ENCODE assay signal across 9 cellular contexts in genomic region chr1:230979952-230980351, GRCh38. TPM values are rescaled to one million over a fixed set of nuclear protein-coding genes. Genes with fewer than 3 reads are reported as not detected.
DNase-seq lines count a peak whose midpoint lies in the region; ATAC-seq, FAIRE-seq and TF ChIP-seq lines count a peak whose summit lies in the region.
"Had no signal": no experiment of that assay in that cellular context is flagged by ENCODE, and none has a peak within 500 bp of the region (broad histone marks: within the 10 kb centered on the region; RNA-seq: fewer than 3 reads in every experiment).

No MANE protein-coding gene starts in this region.

- intact Hi-C loops in lower lobe of right lung (cut with DNase I): no loop called here

- no peak overlapping the region for H3K27ac Mint-ChIP-seq in astrocyte (ENCODE audit: unreplicated experiment)
- H3K27ac Mint-ChIP-seq in HFFc6: no peak overlapping the region

- peaks cover 33% of the 10 kb centered on the region for H3K79me2 ChIP-seq in astrocyte (ENCODE audit: insufficient read depth, low read length)

- H3K9ac ChIP-seq in HUES6 (ENCODE audit: low read length): no peak overlapping the region
- peak overlapping the region; percentile 85 for H3K9ac ChIP-seq in astrocyte (ENCODE audit: low read length)

- H3K4me1 Mint-ChIP-seq in astrocyte (ENCODE audit: low read depth, unreplicated experiment) (peaks cover 7% of the 10 kb centered on the region), HFFc6 (ENCODE audit: low read depth) (peaks cover 9% of the 10 kb centered on the region)

- H3K4me3 ChIP-seq in AG09309 (ENCODE audit: control insufficient read depth, low read depth, low read length) (peak overlapping the region; percentile 94), HUES6 (ENCODE audit: low read depth, low read length) (peak overlapping the region; percentile 72), astrocyte (ENCODE audit: insufficient read depth, low read depth, low read length) (peak overlapping the region; percentile 95), lower lobe of right lung (peak overlapping the region; percentile 73)

- no peak for DNase-seq in AG09309 (ENCODE audit: low read depth)
- DNase-seq in astrocyte (ENCODE audit: low read depth): no peak
- DNase-seq in lower lobe of right lung: no peak
- DNase-seq in HFFc6: no peak
- no peak for DNase-seq in activated effector memory CD4-positive, alpha-beta T cell treated with Interleukin-2 at 50 U/mL for 16 hours
- no peak for DNase-seq in NCI-H187 (lab: John Stamatoyannopoulos, UW)
- DNase-seq: DMS79 had no signal

- no peak overlapping the region for H2AFZ ChIP-seq in astrocyte (ENCODE audit: low read depth, low read length)

- no peak overlapping the region for H3K4me3 Mint-ChIP-seq in astrocyte (ENCODE audit: unreplicated experiment)
- H3K4me3 Mint-ChIP-seq in HFFc6: no peak overlapping the region; the same call in 1 of the 2 replicates

- H3K4me2 ChIP-seq in astrocyte (ENCODE audit: low read length): peak overlapping the region; percentile 95

- peaks cover 3% of the 10 kb centered on the region for H4K20me1 ChIP-seq in astrocyte (ENCODE audit: insufficient read depth, low read length)

- H3K27ac ChIP-seq in HUES6 (ENCODE audit: low read depth, low read length): no peak overlapping the region
- H3K27ac ChIP-seq in astrocyte (ENCODE audit: low read depth, low read length): no peak overlapping the region
- H3K27ac ChIP-seq in lower lobe of right lung: no peak overlapping the region

- no peaks in the 10 kb centered on the region for H3K27me3 Mint-ChIP-seq in astrocyte (ENCODE audit: low read depth, unreplicated experiment)
- H3K27me3 Mint-ChIP-seq in HFFc6 (ENCODE audit: insufficient read depth): no peaks in the 10 kb centered on the region

- H3K9me3 Mint-ChIP-seq in astrocyte (ENCODE audit: unreplicated experiment): no peaks in the 10 kb centered on the region
- H3K9me3 Mint-ChIP-seq in HFFc6: no peaks in the 10 kb centered on the region

- no peaks in the 10 kb centered on the region for H3K9me3 ChIP-seq in HUES6 (ENCODE audit: control insufficient read depth, insufficient read depth, low read depth, low read length)
- no peaks in the 10 kb centered on the region for H3K9me3 ChIP-seq in astrocyte (ENCODE audit: insufficient read depth, low read depth, low read length)
- no peaks in the 10 kb centered on the region for H3K9me3 ChIP-seq in lower lobe of right lung

- no peaks in the 10 kb centered on the region for H3K36me3 Mint-ChIP-seq in astrocyte (ENCODE audit: low read depth, unreplicated experiment)
- H3K36me3 Mint-ChIP-seq in HFFc6 (ENCODE audit: low read depth): peaks cover 7% of the 10 kb centered on the region

- H3K27me3 ChIP-seq in HUES6 (ENCODE audit: control insufficient read depth, insufficient read depth, low read length): peaks cover 61% of the 10 kb centered on the region
- H3K27me3 ChIP-seq in astrocyte (ENCODE audit: insufficient read depth, low read length): no peaks in the 10 kb centered on the region
- no peaks in the 10 kb centered on the region for H3K27me3 ChIP-seq in lower lobe of right lung (ENCODE audit: low read depth)

- H3K36me3 ChIP-seq in HUES6 (ENCODE audit: control insufficient read depth, insufficient read depth, low read length) (peaks cover 3% of the 10 kb centered on the region; the same call in 1 of the 2 replicates), astrocyte (ENCODE audit: insufficient read depth, low read length) (peaks cover 5% of the 10 kb centered on the region), lower lobe of right lung (peaks cover 24% of the 10 kb centered on the region)

- no peak for ATAC-seq in lower lobe of right lung
- ATAC-seq in HG02840 (IDR thresholded peaks at IDR 0.05; ENCODE audit: low FRiP score, unreplicated experiment): no peak

- no peak for FAIRE-seq in astrocyte (lab: Jason Lieb, UNC)

- TF ChIP-seq CTCF in AG09309 (IDR thresholded peaks at IDR 0.05; ENCODE audit: control insufficient read depth, insufficient read depth, low read depth, low read length, missing control alignments): no peak
- TF ChIP-seq CTCF in astrocyte (IDR thresholded peaks at IDR 0.05; ENCODE audit: insufficient read depth, low read depth, low read length): no peak
- TF ChIP-seq CTCF in lower lobe of right lung (IDR thresholded peaks at IDR 0.05): no peak
- no peak for TF ChIP-seq CTCF in HFFc6 (IDR thresholded peaks at IDR 0.05)

- H3K4me1 ChIP-seq in HUES6 (ENCODE audit: control insufficient read depth, insufficient read depth, low read length) (peaks cover 13% of the 10 kb centered on the region), astrocyte (ENCODE audit: insufficient read depth, low read length) (peaks cover 5% of the 10 kb centered on the region), lower lobe of right lung (peaks cover 38% of the 10 kb centered on the region)

RNA-seq across cellular contexts. Expression of gene ARV1, which starts 1.1 kb away (rescaled TPM):
- total RNA-seq in astrocyte: 14.4 and 16.7 TPM in 2 replicates
- total RNA-seq in lower lobe of right lung: 18.4 TPM
- total RNA-seq in HFFc6 (2021; fragmentation: NEBNext Ultra II Directional; extraction: Animal tissue kit (Norgen Biotek cat#: 25700)): 10 to 100 TPM; 20.0 to 26.8 (median 22.1) TPM

RNA-seq across cellular contexts. Expression of gene TTC13, which starts 1.3 kb away (rescaled TPM):
- total RNA-seq in astrocyte (13.0 and 15.8 TPM in 2 replicates), lower lobe of right lung (17.0 TPM)
- 10 to 100 TPM; 10.7 to 14.4 (median 12.4) TPM for total RNA-seq in HFFc6 (2021; fragmentation: NEBNext Ultra II Directional; extraction: Animal tissue kit (Norgen Biotek cat#: 25700))
